ENCODE assay signal across 10 cellular contexts in the genomic region with DNA sequence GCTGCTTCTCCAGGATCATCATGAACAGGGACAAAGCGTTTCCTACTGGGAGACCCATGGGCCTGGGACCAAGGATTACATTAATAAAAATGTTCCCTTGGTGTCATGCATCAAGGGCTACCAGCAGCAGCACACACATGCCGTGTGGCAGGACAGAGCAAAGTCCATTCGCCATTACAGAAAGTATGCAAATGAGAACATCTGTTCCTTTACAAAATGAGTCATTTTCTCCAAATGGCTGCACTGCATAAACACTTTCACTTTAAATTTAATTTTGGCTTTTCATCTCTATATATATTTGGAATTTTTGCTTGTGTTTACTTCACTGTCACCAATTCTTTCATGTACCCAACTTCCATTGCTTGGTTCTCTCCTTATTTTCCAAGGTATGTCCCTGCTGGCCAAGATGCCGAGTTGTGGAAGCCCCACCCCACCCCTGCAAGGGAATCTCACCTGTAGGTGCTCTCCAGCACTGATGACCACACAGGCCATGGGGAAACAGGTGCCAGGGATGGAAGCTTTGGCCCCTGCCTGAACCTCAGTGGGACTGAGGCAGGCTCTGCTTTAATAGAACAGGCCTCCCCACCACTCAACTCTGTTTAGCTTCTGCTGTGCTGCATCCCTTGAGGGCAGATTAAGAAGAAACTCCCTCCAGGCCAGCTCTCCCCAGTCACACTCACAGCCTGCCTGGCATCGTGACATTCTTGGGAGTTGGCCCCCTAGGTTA. TPM values are rescaled to one million over a fixed set of nuclear protein-coding genes. Genes with fewer than 3 reads are reported as not detected.
DNase-seq lines count a peak whose midpoint lies in the region; ATAC-seq, FAIRE-seq and TF ChIP-seq lines count a peak whose summit lies in the region.
"Had no signal": no experiment of that assay in that cellular context is flagged by ENCODE, and none has a peak within 500 bp of the region (broad histone marks: within the 10 kb centered on the region; RNA-seq: fewer than 3 reads in every experiment).

No MANE protein-coding gene starts in this region.

- TF ChIP-seq CTCF in OCI-LY3 (IDR thresholded peaks at IDR 0.05; ENCODE audit: low read depth, low read length) (no peak), nephron progenitor cell (IDR thresholded peaks at IDR 0.05) (no peak)

- H3K27ac ChIP-seq in OCI-LY3 (ENCODE audit: low read length) (peak overlapping the region; percentile 77), small intestine (ENCODE audit: low read depth in 1 of 2, low read length in 1 of 2) (no peak overlapping the region)
- H3K27ac ChIP-seq: A549 had no signal

- H3K27ac Mint-ChIP-seq in activated CD4-positive, alpha-beta T cell treated with anti-CD3 and anti-CD28 coated beads, Interleukin-2, amount 10 ng/mL, durations not matched to agents 7 days and 5 days, result no peak overlapping the region
- H3K27ac Mint-ChIP-seq in nephron progenitor cell, result no peak overlapping the region

- H4K20me1 ChIP-seq in OCI-LY3 (ENCODE audit: insufficient read depth, low read length), result no peaks in the 10 kb centered on the region

- H3K27me3 ChIP-seq in OCI-LY3 (ENCODE audit: low read depth, low read length), result no peaks in the 10 kb centered on the region
- no peaks in the 10 kb centered on the region for H3K27me3 ChIP-seq in small intestine (ENCODE audit: control insufficient read depth in 2 of 2, insufficient read depth in 2 of 2, low read length in 2 of 2)

- peaks cover 76% of the 10 kb centered on the region for H3K4me1 ChIP-seq in OCI-LY3 (ENCODE audit: low read length)
- H3K4me1 ChIP-seq in small intestine (ENCODE audit: control insufficient read depth in 2 of 2, insufficient read depth in 1 of 2, low read depth in 1 of 2, low read length in 1 of 2), result no peaks in the 10 kb centered on the region
- H3K4me1 ChIP-seq: A549 had no signal

- no peaks in the 10 kb centered on the region for H3K79me2 ChIP-seq in OCI-LY3 (ENCODE audit: low read length)

- peaks cover 14% of the 10 kb centered on the region for H3K9me3 ChIP-seq in OCI-LY3 (ENCODE audit: insufficient read depth, low read length)
- H3K9me3 ChIP-seq in small intestine (ENCODE audit: control insufficient read depth, low read depth), result no peaks in the 10 kb centered on the region
- H3K9me3 ChIP-seq: A549 had no signal

- peak overlapping the region; percentile 64 for H3K4me3 ChIP-seq in OCI-LY3 (ENCODE audit: low read length)
- no peak overlapping the region for H3K4me3 ChIP-seq in small intestine (ENCODE audit: low read depth in 1 of 2, low read length in 2 of 2)
- H3K4me3 ChIP-seq: A549 had no signal

- CTCF ChIA-PET in activated CD4-positive, alpha-beta T cell treated with anti-CD3 and anti-CD28 coated beads, Interleukin-2, amount 10 ng/mL, durations not matched to agents 7 days and 5 days (lab: Charles Lee), result no interaction called here

- WGBS in small intestine, 3 donors, result 47 to 63% (median 56%) methylated on average over 5 of the region's 5 CpGs

- peak overlapping the region; percentile 60 for H3K9ac ChIP-seq in OCI-LY3 (ENCODE audit: low read length)

- H3K27me3 Mint-ChIP-seq in activated CD4-positive, alpha-beta T cell treated with anti-CD3 and anti-CD28 coated beads, Interleukin-2, amount 10 ng/mL, durations not matched to agents 7 days and 5 days, result peaks cover 27% of the 10 kb centered on the region
- peaks cover 24% of the 10 kb centered on the region for H3K27me3 Mint-ChIP-seq in nephron progenitor cell (ENCODE audit: low read depth, poor library complexity)

- ATAC-seq in GM21576 (IDR thresholded peaks at IDR 0.05; ENCODE audit: unreplicated experiment), result peak; percentile 56
- ATAC-seq in GM19328 (IDR thresholded peaks at IDR 0.05; ENCODE audit: unreplicated experiment), result no peak
- ATAC-seq: A549 had no signal

- peaks cover 3% of the 10 kb centered on the region for H3K9me3 Mint-ChIP-seq in activated CD4-positive, alpha-beta T cell treated with anti-CD3 and anti-CD28 coated beads, Interleukin-2, amount 10 ng/mL, durations not matched to agents 7 days and 5 days
- peaks cover 29% of the 10 kb centered on the region for H3K9me3 Mint-ChIP-seq in nephron progenitor cell

- peak overlapping the region; percentile 26; the same call in 1 of the 2 replicates for H2AFZ ChIP-seq in OCI-LY3 (ENCODE audit: low read depth, low read length)

- peak; percentile 2 for DNase-seq in activated CD4-positive, alpha-beta T cell treated with anti-CD3 and anti-CD28 coated beads for 48 hours
- no peak for DNase-seq in activated CD4-positive, alpha-beta T cell treated with anti-CD3 and anti-CD28 coated beads, Interleukin-2, amount 10 ng/mL, durations not matched to agents 7 days and 5 days
- peak; percentile 45 for DNase-seq in small intestine
- no peak for DNase-seq in DMS79 (lab: John Stamatoyannopoulos, UW)
- DNase-seq in nephron progenitor cell, result no peak
- DNase-seq: NCI-H1417 treated with DMSO at 0.1 percent for 48 hours had no signal

- peaks cover 14% of the 10 kb centered on the region for H3K36me3 ChIP-seq in OCI-LY3 (replicated peaks; ENCODE audit: low read depth, low read length)
- H3K36me3 ChIP-seq in small intestine (ENCODE audit: control insufficient read depth in 2 of 2, insufficient read depth in 2 of 2, low read length in 2 of 2), result no peaks in the 10 kb centered on the region

- H3K4me1 Mint-ChIP-seq in activated CD4-positive, alpha-beta T cell treated with anti-CD3 and anti-CD28 coated beads, Interleukin-2, amount 10 ng/mL, durations not matched to agents 7 days and 5 days, result peaks cover 2% of the 10 kb centered on the region
- no peaks in the 10 kb centered on the region for H3K4me1 Mint-ChIP-seq in nephron progenitor cell

- POLR2A ChIA-PET in activated CD4-positive, alpha-beta T cell treated with anti-CD3 and anti-CD28 coated beads, Interleukin-2, amount 10 ng/mL, durations not matched to agents 7 days and 5 days (lab: Charles Lee), result no interaction called here

- H3K36me3 Mint-ChIP-seq in activated CD4-positive, alpha-beta T cell treated with anti-CD3 and anti-CD28 coated beads, Interleukin-2, amount 10 ng/mL, durations not matched to agents 7 days and 5 days (ENCODE audit: low read depth), result no peaks in the 10 kb centered on the region
- no peaks in the 10 kb centered on the region for H3K36me3 Mint-ChIP-seq in nephron progenitor cell (ENCODE audit: low read depth)

- peak overlapping the region; percentile 91 for H3K4me2 ChIP-seq in OCI-LY3 (ENCODE audit: low read length)
- H3K4me2 ChIP-seq: A549 had no signal

- no peak for FAIRE-seq in small intestine (lab: Jason Lieb, UNC)
- FAIRE-seq: A549 had no signal

- no peak overlapping the region for H3K4me3 Mint-ChIP-seq in activated CD4-positive, alpha-beta T cell treated with anti-CD3 and anti-CD28 coated beads, Interleukin-2, amount 10 ng/mL, durations not matched to agents 7 days and 5 days
- no peak overlapping the region for H3K4me3 Mint-ChIP-seq in nephron progenitor cell

RNA-seq across cellular contexts. Expression of a gene that starts 15.6 kb away (rescaled TPM):
- under 1 TPM; 0.35 to 0.37 TPM for total RNA-seq in activated CD4-positive, alpha-beta T cell treated with anti-CD3 and anti-CD28 coated beads, Interleukin-2, amount 10 ng/mL, durations not matched to agents 7 days and 5 days
- polyA plus RNA-seq in small intestine, result 1 to 10 TPM; 1.9 to 3.6 (median 3.5) TPM

Comparison
In these comparisons a context has a peak if more than half of its experiments do, and no peak if none do; other contexts are left out.
1. DNase-seq: peak in activated CD4-positive, alpha-beta T cell treated with anti-CD3 and anti-CD28 coated beads for 48 hours (single experiment) and small intestine (single experiment); none in activated CD4-positive, alpha-beta T cell treated with anti-CD3 and anti-CD28 coated beads, Interleukin-2, amount 10 ng/mL, durations not matched to agents 7 days and 5 days (single experiment), DMS79 (single experiment) and nephron progenitor cell (single experiment).